Comparison of ENCODE assay signal across 8 cellular contexts in genomic region chr9:82327641-82328040, GRCh38.
"Had no signal": no experiment of that assay in that cellular context is flagged by ENCODE, and none has a peak within 500 bp of the region (broad histone marks: within the 10 kb centered on the region; RNA-seq: fewer than 3 reads in every experiment).

No MANE protein-coding gene starts in this region.

- DNase-seq: GM23248, GOT3, H7, HFFc6, IMR-90 had no signal

- H3K27ac ChIP-seq: GM23248 had no signal

- H3K9ac ChIP-seq: GM23248 had no signal

- H3K4me3 ChIP-seq: GM23248, HAP-1, K562 had no signal

- H3K4me1 ChIP-seq: HAP-1 had no signal

- H3K36me3 ChIP-seq: HAP-1 had no signal

- H3K9me3 ChIP-seq: HAP-1 had no signal

- H2AFZ ChIP-seq: GM23248 had no signal

- ATAC-seq: HCT116, K562 had no signal
